ENCODE assay signal across 8 cellular contexts in genomic region chr9:91433180-91433579, GRCh38. TPM values are rescaled to one million over a fixed set of nuclear protein-coding genes. Genes with fewer than 3 reads are reported as not detected.
A peak's percentile ranks its signal among the peaks of the same experiment; 100 is the strongest.
DNase-seq lines count a peak whose midpoint lies in the region; ATAC-seq and TF ChIP-seq lines count a peak whose summit lies in the region.

No MANE protein-coding gene starts in this region.

- no peaks in the 10 kb centered on the region for H3K36me3 Mint-ChIP-seq in MCF 10A (ENCODE audit: insufficient read depth, unreplicated experiment)

- ATAC-seq in GM18909 (IDR thresholded peaks at IDR 0.05; ENCODE audit: poor library complexity, unreplicated experiment) (no peak), GM18498 (IDR thresholded peaks at IDR 0.05; ENCODE audit: unreplicated experiment) (no peak)

- no peaks in the 10 kb centered on the region for H3K27me3 Mint-ChIP-seq in MCF 10A (ENCODE audit: insufficient read depth, unreplicated experiment)

- intact Hi-C loops in MCF 10A (cut with micrococcal nuclease) = loop anchor here (1.0 to 2.0 kb wide), 4 partner anchors 244 to 518 kb away; no protein-coding TSS in a partner anchor

- peaks cover 27% of the 10 kb centered on the region for H3K4me1 Mint-ChIP-seq in MCF 10A (ENCODE audit: insufficient read depth, unreplicated experiment)

- H3K4me3 Mint-ChIP-seq in MCF 10A (ENCODE audit: unreplicated experiment) = no peak overlapping the region

- H3K9me3 Mint-ChIP-seq in MCF 10A (ENCODE audit: unreplicated experiment) = no peaks in the 10 kb centered on the region

- TF ChIP-seq POLR2A in NB4 (IDR thresholded peaks at IDR 0.05; ENCODE audit: extremely low read depth, insufficient read length) = no peak

- CTCF ChIA-PET in MCF 10A (lab: Yijun Ruan, JAX) = interaction anchor here (0.6 to 2.1 kb wide), 19 partner anchors 9 to 539 kb away, joined by 3 to 16 read pairs (median 3); no protein-coding TSS in a partner anchor

- BruUV-seq in MCF 10A (replicated peaks; lab: Mats Ljungman, UMichigan) = no TSS peak

- DNase-seq in NCI-H748 (lab: John Stamatoyannopoulos, UW; ENCODE audit: unreplicated experiment) (peak; percentile 31), NCI-H748 treated with DMSO at 0.1 percent for 48 hours (lab: John Stamatoyannopoulos, UW) (no peak), NB4 (ENCODE audit: low read depth) (peak; percentile 51), MCF 10A (ENCODE audit: unreplicated experiment) (peak; percentile 88), left kidney (ENCODE audit: low read depth, low spot score) (peak; percentile 37), amygdala (lab: John Stamatoyannopoulos, UW) (no peak)

- no peak overlapping the region for H3K4me3 ChIP-seq in NB4 (ENCODE audit: low read depth, low read length)

- TF ChIP-seq CTCF in NB4 (IDR thresholded peaks at IDR 0.05; ENCODE audit: low read depth, low read length) (peak; percentile 28), MCF 10A (IDR thresholded peaks at IDR 0.05; ENCODE audit: unreplicated experiment) (peak; percentile 45)

- no peak overlapping the region for H3K27ac Mint-ChIP-seq in MCF 10A (ENCODE audit: low read depth, unreplicated experiment)

- POLR2A ChIA-PET in MCF 10A (lab: Yijun Ruan, JAX) = interaction anchor here (0.6 to 3.3 kb wide), 15 partner anchors 10 to 518 kb away, joined by 3 to 22 read pairs (median 4); partner anchors contain the start of gene NFIL3

RNA-seq across cellular contexts. Expression of gene NFIL3, which starts 9.5 kb away (rescaled TPM):
- total RNA-seq in MCF 10A (2022) = 70.4 and 76.8 TPM in 2 replicates

Comparison
In these comparisons a context has a peak if more than half of its experiments do, and no peak if none do; other contexts are left out.
1. DNase-seq: peak in NCI-H748 (single experiment), NB4 (single experiment), MCF 10A (single experiment) and left kidney (single experiment); none in NCI-H748 treated with DMSO at 0.1 percent for 48 hours (single experiment) and amygdala (0 of 56).